In genomic region chr4:3369781-3370660, GRCh38 we compare ENCODE assay signal across 7 cellular contexts.
DNase-seq lines count a peak whose midpoint lies in the region; ATAC-seq and TF ChIP-seq lines count a peak whose summit lies in the region.

No MANE protein-coding gene starts in this region.

- H3K27me3 ChIP-seq in adipocyte (replicated peaks; ENCODE audit: control insufficient read depth, insufficient read depth, low read length) (no peaks in the 10 kb centered on the region), right cardiac atrium (ENCODE audit: control insufficient read depth, insufficient read depth) (no peaks in the 10 kb centered on the region)

- H3K36me3 ChIP-seq in adipocyte (ENCODE audit: control insufficient read depth, insufficient read depth, low read length, severe bottlenecking), result no peaks in the 10 kb centered on the region

- H3K27ac ChIP-seq in right cardiac atrium (ENCODE audit: low read length) (no peak overlapping the region), skin epidermis (peak overlapping the region in 9 of 21 experiments; percentile 8 to 61 (median 28))

- no peak for TF ChIP-seq CTCF in GM10266 (IDR thresholded peaks at IDR 0.05; ENCODE audit: control insufficient read depth, insufficient read depth, low read depth, missing control alignments)

- DNase-seq in GM10266 (ENCODE audit: extremely low spot score) (peak; percentile 50), NCI-H1092 treated with DMSO at 0.1 percent for 48 hours (lab: John Stamatoyannopoulos, UW) (peak; percentile 76), adipocyte (ENCODE audit: low read depth) (peak; percentile 84), right cardiac atrium (peak; percentile 57 to 83 (median 76))

- H3K4me3 ChIP-seq in adipocyte (ENCODE audit: low read length) (peak overlapping the region; percentile 76), right cardiac atrium (ENCODE audit: low read length) (peak overlapping the region; percentile 39), skin epidermis (peak overlapping the region in 4 of 7 experiments; percentile 11 to 20 (median 14))

- peaks cover 24% of the 10 kb centered on the region for H3K4me1 ChIP-seq in adipocyte (ENCODE audit: control insufficient read depth, insufficient read depth, low read length)
- H3K4me1 ChIP-seq in right cardiac atrium (ENCODE audit: control insufficient read depth, insufficient read depth, low read length), result peaks cover 5% of the 10 kb centered on the region

- 15% methylated on average over 33 of the region's 33 CpGs for WGBS in right cardiac atrium

- H3K9me3 ChIP-seq in adipocyte (ENCODE audit: control insufficient read depth, low read length), result no peaks in the 10 kb centered on the region
- H3K9me3 ChIP-seq in right cardiac atrium (ENCODE audit: control insufficient read depth, low read length), result no peaks in the 10 kb centered on the region

- H3K9ac ChIP-seq in adipocyte (ENCODE audit: low read length), result peak overlapping the region; percentile 13

- ATAC-seq in right cardiac atrium (peak; percentile 52 to 61), HG03139 (IDR thresholded peaks at IDR 0.05; ENCODE audit: unreplicated experiment) (no peak), GM18868 (IDR thresholded peaks at IDR 0.05; ENCODE audit: unreplicated experiment) (no peak)

- intact Hi-C loops in right cardiac atrium (cut with DNase I), result no loop called here

Comparison
In these comparisons a context has a peak if more than half of its experiments do, and no peak if none do; other contexts are left out.
1. H3K4me3 ChIP-seq: peak in every context shown above with its lines; median percentile 76 in adipocyte; 39 in right cardiac atrium; 14 in skin epidermis.
2. ATAC-seq: peak in right cardiac atrium (2 of 2); none in HG03139 (single experiment) and GM18868 (single experiment).
3. Peak in every context shown above with its lines, with median percentiles within 50 percentile points of each other: DNase-seq.